In the genomic region with DNA sequence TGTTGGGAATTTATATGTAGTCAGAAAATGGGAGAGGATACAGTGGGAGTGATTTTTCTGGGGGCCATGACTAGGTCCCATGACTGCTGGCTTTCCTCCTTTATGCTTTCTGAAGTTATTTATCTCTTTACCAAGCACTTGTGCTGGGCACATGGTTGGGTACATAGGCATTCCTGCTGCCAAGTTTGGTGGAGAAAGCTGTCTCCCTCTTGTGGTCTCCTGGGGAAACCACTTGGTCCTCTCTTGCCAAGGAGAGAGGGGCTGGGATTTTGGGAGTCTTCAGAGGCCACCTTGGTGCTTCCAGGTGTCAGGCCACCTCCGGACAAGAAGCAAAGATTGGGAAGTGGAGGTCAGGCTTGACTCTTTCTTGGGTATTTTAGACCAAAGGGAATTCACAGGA, we compare ENCODE assay signal across 8 cellular contexts.
DNase-seq lines count a peak whose midpoint lies in the region; ATAC-seq, FAIRE-seq and TF ChIP-seq lines count a peak whose summit lies in the region.

No MANE protein-coding gene starts in this region.

- no peak overlapping the region for H2AFZ ChIP-seq in GM23338

- FAIRE-seq in RCC 7860 (lab: Jason Lieb, UNC): no peak

- H3K36me3 Mint-ChIP-seq in GM23338 (ENCODE audit: low read depth): peaks cover 9% of the 10 kb centered on the region

- no peak overlapping the region for H3K27ac Mint-ChIP-seq in GM23338

- WGBS in esophagus squamous epithelium, 2 donors: 45% methylated on average over 1 of the region's 1 CpG; no CpG with 5 or more reads in 1 of the 2 donors

- H3F3A ChIP-seq in GM23338 (replicated peaks; ENCODE audit: low read depth): no peaks in the 10 kb centered on the region

- H3K4me1 Mint-ChIP-seq in GM23338: no peaks in the 10 kb centered on the region

- no peak for DNase-seq in AG09309 (ENCODE audit: low read depth)
- peak; percentile 72 for DNase-seq in GM23338 (ENCODE audit: low spot score)
- DNase-seq in RKO (ENCODE audit: low spot score): peak; percentile 21
- no peak for DNase-seq in esophagus squamous epithelium (lab: John Stamatoyannopoulos, UW)
- DNase-seq in stimulated activated CD4-positive, alpha-beta T cell treated with anti-CD3 and anti-CD28 coated beads, Interleukin-2, amount 100 ng/mL, for 48 hours: peak; percentile 1 to 9
- DNase-seq in RCC 7860 (ENCODE audit: low spot score): no peak
- no peak for DNase-seq in mucosa of gallbladder (ENCODE audit: low spot score)
- no peak for DNase-seq in ecto neural progenitor cell (ENCODE audit: low spot score)

- H3K36me3 ChIP-seq in GM23338 (ENCODE audit: insufficient read depth) (no peaks in the 10 kb centered on the region), esophagus squamous epithelium (no peaks in the 10 kb centered on the region)

- H3K4me1 ChIP-seq in GM23338 (ENCODE audit: insufficient read depth) (no peaks in the 10 kb centered on the region), esophagus squamous epithelium (no peaks in the 10 kb centered on the region)

- no peaks in the 10 kb centered on the region for H4K20me1 ChIP-seq in GM23338 (replicated peaks; ENCODE audit: insufficient read depth)

- intact Hi-C loops in esophagus squamous epithelium (cut with DNase I): no loop called here

- no peak for TF ChIP-seq POLR2A in esophagus squamous epithelium (IDR thresholded peaks at IDR 0.05)

- no peak overlapping the region for H3K4me3 Mint-ChIP-seq in GM23338

- H3K27me3 ChIP-seq in GM23338 (ENCODE audit: insufficient read depth) (no peaks in the 10 kb centered on the region), esophagus squamous epithelium (no peaks in the 10 kb centered on the region)

- ATAC-seq in GM23338: peak; percentile 84

- H3K4me2 ChIP-seq in GM23338: no peak overlapping the region

- H3K9me3 ChIP-seq in esophagus squamous epithelium: peaks cover 0 to 9% (median 7%) of the 10 kb centered on the region in 3 donors

- H3K4me3 ChIP-seq in AG09309 (ENCODE audit: control insufficient read depth, low read depth, low read length) (no peak overlapping the region), GM23338 (no peak overlapping the region), esophagus squamous epithelium (no peak overlapping the region)

- peaks cover 3% of the 10 kb centered on the region for H3K9me2 ChIP-seq in GM23338 (ENCODE audit: insufficient read depth)

- H3K27me3 Mint-ChIP-seq in GM23338 (ENCODE audit: insufficient read depth, low read depth, poor library complexity): peaks cover 4% of the 10 kb centered on the region

- no peak overlapping the region for H3K27ac ChIP-seq in GM23338 (ENCODE audit: low read depth)
- no peak overlapping the region for H3K27ac ChIP-seq in esophagus squamous epithelium

- peaks cover 19% of the 10 kb centered on the region for H3K9me3 Mint-ChIP-seq in GM23338

- TF ChIP-seq CTCF in AG09309 (IDR thresholded peaks at IDR 0.05; ENCODE audit: control insufficient read depth, insufficient read depth, low read depth, low read length, missing control alignments) (peak; percentile 59), GM23338 (conservative IDR thresholded peaks at IDR 0.05; ENCODE audit: low read depth in 2 of 2) (peak; percentile 74 to 90), esophagus squamous epithelium (IDR thresholded peaks at IDR 0.05) (peak in 5 of 6 experiments; percentile 26 to 56 (median 29))

- no peaks in the 10 kb centered on the region for H3K79me2 ChIP-seq in GM23338 (replicated peaks; ENCODE audit: insufficient read depth)

TF ChIP-seq in GM23338, 12 proteins besides CTCF, POLR2A, EP300 and RAD21:
- no peak for TF ChIP-seq REST (IDR thresholded peaks at IDR 0.05; ENCODE audit: unreplicated experiment)
- TF ChIP-seq, protein P1, sequence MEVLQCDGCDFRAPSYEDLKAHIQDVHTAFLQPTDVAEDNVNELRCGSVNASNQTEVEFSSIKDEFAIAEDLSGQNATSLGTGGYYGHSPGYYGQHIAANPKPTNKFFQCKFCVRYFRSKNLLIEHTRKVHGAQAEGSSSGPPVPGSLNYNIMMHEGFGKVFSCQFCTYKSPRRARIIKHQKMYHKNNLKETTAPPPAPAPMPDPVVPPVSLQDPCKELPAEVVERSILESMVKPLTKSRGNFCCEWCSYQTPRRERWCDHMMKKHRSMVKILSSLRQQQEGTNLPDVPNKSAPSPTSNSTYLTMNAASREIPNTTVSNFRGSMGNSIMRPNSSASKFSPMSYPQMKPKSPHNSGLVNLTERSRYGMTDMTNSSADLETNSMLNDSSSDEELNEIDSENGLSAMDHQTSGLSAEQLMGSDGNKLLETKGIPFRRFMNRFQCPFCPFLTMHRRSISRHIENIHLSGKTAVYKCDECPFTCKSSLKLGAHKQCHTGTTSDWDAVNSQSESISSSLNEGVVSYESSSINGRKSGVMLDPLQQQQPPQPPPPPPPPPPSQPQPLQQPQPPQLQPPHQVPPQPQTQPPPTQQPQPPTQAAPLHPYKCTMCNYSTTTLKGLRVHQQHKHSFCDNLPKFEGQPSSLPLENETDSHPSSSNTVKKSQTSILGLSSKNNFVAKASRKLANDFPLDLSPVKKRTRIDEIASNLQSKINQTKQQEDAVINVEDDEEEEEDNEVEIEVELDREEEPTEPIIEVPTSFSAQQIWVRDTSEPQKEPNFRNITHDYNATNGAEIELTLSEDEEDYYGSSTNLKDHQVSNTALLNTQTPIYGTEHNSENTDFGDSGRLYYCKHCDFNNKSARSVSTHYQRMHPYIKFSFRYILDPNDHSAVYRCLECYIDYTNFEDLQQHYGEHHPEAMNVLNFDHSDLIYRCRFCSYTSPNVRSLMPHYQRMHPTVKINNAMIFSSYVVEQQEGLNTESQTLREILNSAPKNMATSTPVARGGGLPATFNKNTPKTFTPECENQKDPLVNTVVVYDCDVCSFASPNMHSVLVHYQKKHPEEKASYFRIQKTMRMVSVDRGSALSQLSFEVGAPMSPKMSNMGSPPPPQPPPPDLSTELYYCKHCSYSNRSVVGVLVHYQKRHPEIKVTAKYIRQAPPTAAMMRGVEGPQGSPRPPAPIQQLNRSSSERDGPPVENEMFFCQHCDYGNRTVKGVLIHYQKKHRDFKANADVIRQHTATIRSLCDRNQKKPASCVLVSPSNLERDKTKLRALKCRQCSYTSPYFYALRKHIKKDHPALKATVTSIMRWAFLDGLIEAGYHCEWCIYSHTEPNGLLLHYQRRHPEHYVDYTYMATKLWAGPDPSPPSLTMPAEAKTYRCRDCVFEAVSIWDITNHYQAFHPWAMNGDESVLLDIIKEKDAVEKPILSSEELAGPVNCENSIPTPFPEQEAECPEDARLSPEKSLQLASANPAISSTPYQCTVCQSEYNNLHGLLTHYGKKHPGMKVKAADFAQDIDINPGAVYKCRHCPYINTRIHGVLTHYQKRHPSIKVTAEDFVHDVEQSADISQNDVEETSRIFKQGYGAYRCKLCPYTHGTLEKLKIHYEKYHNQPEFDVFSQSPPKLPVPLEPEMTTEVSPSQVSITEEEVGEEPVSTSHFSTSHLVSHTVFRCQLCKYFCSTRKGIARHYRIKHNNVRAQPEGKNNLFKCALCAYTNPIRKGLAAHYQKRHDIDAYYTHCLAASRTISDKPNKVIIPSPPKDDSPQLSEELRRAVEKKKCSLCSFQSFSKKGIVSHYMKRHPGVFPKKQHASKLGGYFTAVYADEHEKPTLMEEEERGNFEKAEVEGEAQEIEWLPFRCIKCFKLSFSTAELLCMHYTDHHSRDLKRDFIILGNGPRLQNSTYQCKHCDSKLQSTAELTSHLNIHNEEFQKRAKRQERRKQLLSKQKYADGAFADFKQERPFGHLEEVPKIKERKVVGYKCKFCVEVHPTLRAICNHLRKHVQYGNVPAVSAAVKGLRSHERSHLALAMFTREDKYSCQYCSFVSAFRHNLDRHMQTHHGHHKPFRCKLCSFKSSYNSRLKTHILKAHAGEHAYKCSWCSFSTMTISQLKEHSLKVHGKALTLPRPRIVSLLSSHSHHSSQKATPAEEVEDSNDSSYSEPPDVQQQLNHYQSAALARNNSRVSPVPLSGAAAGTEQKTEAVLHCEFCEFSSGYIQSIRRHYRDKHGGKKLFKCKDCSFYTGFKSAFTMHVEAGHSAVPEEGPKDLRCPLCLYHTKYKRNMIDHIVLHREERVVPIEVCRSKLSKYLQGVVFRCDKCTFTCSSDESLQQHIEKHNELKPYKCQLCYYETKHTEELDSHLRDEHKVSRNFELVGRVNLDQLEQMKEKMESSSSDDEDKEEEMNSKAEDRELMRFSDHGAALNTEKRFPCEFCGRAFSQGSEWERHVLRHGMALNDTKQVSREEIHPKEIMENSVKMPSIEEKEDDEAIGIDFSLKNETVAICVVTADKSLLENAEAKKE (CRISPR knock-in tag; IDR thresholded peaks at IDR 0.05): peak; percentile 58; the same call in 1 of the 2 replicates
- no peak for TF ChIP-seq POLR2AphosphoS5 (IDR thresholded peaks at IDR 0.05; ENCODE audit: low read depth)

Comparison
In these comparisons a context has a peak if more than half of its experiments do, and no peak if none do; other contexts are left out.
1. DNase-seq: peak in GM23338 (single experiment), RKO (single experiment) and stimulated activated CD4-positive, alpha-beta T cell treated with anti-CD3 and anti-CD28 coated beads, Interleukin-2, amount 100 ng/mL, for 48 hours (2 of 2); none in AG09309 (single experiment), esophagus squamous epithelium (single experiment), RCC 7860 (single experiment), mucosa of gallbladder (single experiment) and ecto neural progenitor cell (single experiment).
2. CTCF ChIP-seq: peak in every context shown above with its lines; median percentile 82 in GM23338; 59 in AG09309; 29 in esophagus squamous epithelium.